ENCODE assay signal across 22 cellular contexts in the genomic region with DNA sequence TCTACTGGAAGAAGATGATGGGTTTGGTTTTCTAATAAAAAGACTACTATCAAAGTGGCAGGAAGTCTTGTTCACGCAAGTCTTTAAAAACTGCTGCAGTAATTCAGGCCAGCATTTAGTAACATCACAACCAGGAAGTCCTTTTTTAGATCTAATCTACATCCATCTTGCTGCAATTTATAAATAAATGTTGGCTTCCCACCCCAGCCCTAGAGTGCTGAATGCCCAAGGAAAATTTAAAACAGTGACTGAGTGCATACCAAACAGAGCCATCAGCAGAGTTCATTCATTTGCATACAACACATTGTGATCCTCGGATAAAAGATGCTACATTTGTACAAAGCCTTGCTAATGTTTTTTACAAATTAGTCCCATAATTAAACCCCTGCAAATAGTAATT.
DNase-seq lines count a peak whose midpoint lies in the region; ATAC-seq, FAIRE-seq and TF ChIP-seq lines count a peak whose summit lies in the region.
"Had no signal": no experiment of that assay in that cellular context is flagged by ENCODE, and none has a peak within 500 bp of the region (broad histone marks: within the 10 kb centered on the region; RNA-seq: fewer than 3 reads in every experiment).

No MANE protein-coding gene starts in this region.

- peak overlapping the region; percentile 61 for H3K27ac ChIP-seq in PC-9
- H3K27ac ChIP-seq in H1 (ENCODE audit: low read depth, low read length) = 0 out of 2 replicates have a peak overlapping the region, but pooled peaks have one; percentile 60
- H3K27ac ChIP-seq: heart right ventricle, RWPE1 had no signal

- H3K9me3 ChIP-seq in PC-9 (ENCODE audit: insufficient read depth, low read depth) (no peaks in the 10 kb centered on the region), H1 (ENCODE audit: insufficient read depth in 2 of 2, low read depth in 1 of 2, low read length in 1 of 2) (no peaks in the 10 kb centered on the region)
- H3K9me3 ChIP-seq: BE2C, heart right ventricle had no signal

- no peaks in the 10 kb centered on the region for H3K36me3 ChIP-seq in PC-9 (ENCODE audit: low read depth)
- no peaks in the 10 kb centered on the region for H3K36me3 ChIP-seq in H1 (ENCODE audit: control insufficient read depth in 2 of 4, insufficient read depth in 4 of 4, low read length in 3 of 4)
- H3K36me3 ChIP-seq: BE2C, heart right ventricle had no signal

- no peak for TF ChIP-seq EP300 in H1 (IDR thresholded peaks at IDR 0.05; ENCODE audit: borderline replicate concordance in 1 of 2, low read depth in 2 of 2, low read length in 2 of 2)

- no peak overlapping the region for H3K14ac ChIP-seq in H1 (ENCODE audit: insufficient read length)

- H4K5ac ChIP-seq in H1 (ENCODE audit: insufficient read length, low read depth, low read length) = peak overlapping the region; percentile 77

- CTCF ChIA-PET in PC-9 (lab: Charles Lee) (interaction anchor here (0.6 kb wide), 3 partner anchors 55 to 334 kb away, joined by 4 to 6 read pairs (median 4); no protein-coding TSS in a partner anchor), H1 (lab: Charles Lee; ENCODE audit: partially characterized antibody) (interaction anchor here (0.9 to 1.6 kb wide), 9 partner anchors 16 to 434 kb away, joined by 3 read pairs; no protein-coding TSS in a partner anchor)

- peaks cover 21% of the 10 kb centered on the region; the same call in 1 of the 2 replicates for H3F3A ChIP-seq in PC-9 (ENCODE audit: insufficient read depth, low read depth)

- no peaks in the 10 kb centered on the region for H3K79me2 ChIP-seq in PC-9 (ENCODE audit: low read depth)
- no peaks in the 10 kb centered on the region for H3K79me2 ChIP-seq in H1 (ENCODE audit: control insufficient read depth in 1 of 2, insufficient read depth in 2 of 2, low read length in 2 of 2)

- DNase-seq in AG20443 (ENCODE audit: low spot score) = peak; percentile 35
- DNase-seq in GM03348 (ENCODE audit: low spot score) = peak; percentile 46
- peak in 1 of 2 experiments; percentile 62 for DNase-seq in PC-9
- no peak for DNase-seq in H1 (ENCODE audit: low read depth in 1 of 2, low spot score in 2 of 2)
- DNase-seq in NCI-H82 treated with DMSO at 0.1 percent for 48 hours (lab: John Stamatoyannopoulos, UW; ENCODE audit: unreplicated experiment) = no peak
- no peak for DNase-seq in islet precursor cell
- no peak for DNase-seq in epidermal melanocyte (ENCODE audit: insufficient read length, low spot score)
- DNase-seq: activated CD4-positive, alpha-beta T cell treated with anti-CD3 and anti-CD28 coated beads, Interleukin-2, amount 50 U/mL, for 1 hour; activated naive CD4-positive, alpha-beta T cell treated with anti-CD3 and anti-CD28 coated beads for 36 hours; BE2C; GDM1; heart right ventricle; NCI-H1092; NCI-H226; right cardiac atrium; stimulated activated CD4-positive, alpha-beta T cell treated with anti-CD3 and anti-CD28 coated beads, Interleukin-4, amount 100 ng/mL, for 1 hour; stimulated activated naive B cell treated with anti-CD40 and anti-IgM and Interleukin-4, amounts not matched to agents 10 μg/mL and 1 μg/mL and 100 μg/mL, for 72 hours; T1000 had no signal

- H4K20me1 ChIP-seq in PC-9 (ENCODE audit: insufficient read depth) = no peaks in the 10 kb centered on the region
- H4K20me1 ChIP-seq in H1 (replicated peaks in 1 of 2; ENCODE audit: control insufficient read depth in 1 of 2, insufficient read depth in 2 of 2, low read length in 2 of 2) = no peaks in the 10 kb centered on the region

- no peak for TF ChIP-seq POLR2A in H1 (IDR thresholded peaks at IDR 0.05; ENCODE audit: control extremely low read depth in 1 of 2, low read depth in 2 of 2, low read length in 2 of 2)

- H2AFZ ChIP-seq in PC-9 = no peak overlapping the region
- no peak overlapping the region for H2AFZ ChIP-seq in H1 (ENCODE audit: low read length)

- no peak overlapping the region for H4K8ac ChIP-seq in H1 (ENCODE audit: extremely low read depth, insufficient read depth, low read length)

- ATAC-seq in HG02571 (IDR thresholded peaks at IDR 0.05; ENCODE audit: unreplicated experiment) = no peak
- ATAC-seq: right cardiac atrium; stimulated activated naive B cell treated with anti-CD40 and anti-IgM and Interleukin-4, amounts not matched to agents 10 μg/mL and 1 μg/mL and 100 μg/mL, for 72 hours had no signal

- WGBS in H1 (ENCODE audit: extremely low coverage in 1 of 2, insufficient coverage in 1 of 2, insufficient read length in 1 of 2, insufficient replicate concordance in 2 of 2, low coverage in 1 of 2, low lambda C conversion rate in 2 of 2, missing lambda C conversion rate in 1 of 2), 2 experiments = 27% methylated on average over 2 of the region's 2 CpGs; no CpG with 5 or more reads in 1 of the 2 experiments

- no peak overlapping the region for H3K4ac ChIP-seq in H1 (replicated peaks; ENCODE audit: insufficient read length, low read depth, low read length)

- H3K23ac ChIP-seq in H1 (ENCODE audit: insufficient read length) = no peak overlapping the region

- H3K27me3 ChIP-seq in PC-9 (ENCODE audit: insufficient read depth, low read depth) = no peaks in the 10 kb centered on the region
- H3K27me3 ChIP-seq in H1 (replicated peaks in 1 of 4; ENCODE audit: control insufficient read depth in 3 of 4, extremely low read depth in 1 of 4, insufficient read depth in 3 of 4, low read length in 3 of 4) = no peaks in the 10 kb centered on the region
- H3K27me3 ChIP-seq: BE2C, heart right ventricle had no signal

- H3K23me2 ChIP-seq in H1 (ENCODE audit: low read depth, low read length) = 0 out of 2 replicates have a peak, but pooled peaks cover 2% of the 10 kb centered on the region

- H3K4me2 ChIP-seq in PC-9 = peak overlapping the region; percentile 58
- peak overlapping the region; percentile 32 to 46 for H3K4me2 ChIP-seq in H1 (ENCODE audit: insufficient read depth in 1 of 2, low read depth in 2 of 2, low read length in 2 of 2)

- TF ChIP-seq RAD21 in H1 (IDR thresholded peaks at IDR 0.05 in 1 of 2, conservative IDR thresholded peaks at IDR 0.05 in 1 of 2; ENCODE audit: low read depth in 2 of 2, low read length in 2 of 2) = no peak

- intact Hi-C loops in PC-9 (cut with micrococcal nuclease; ENCODE audit: unreplicated experiment) = no loop called here

- no peaks in the 10 kb centered on the region for H3K9me2 ChIP-seq in PC-9 (ENCODE audit: insufficient read depth)

- H2BK5ac ChIP-seq in H1 (ENCODE audit: low read depth, low read length) = peak overlapping the region; percentile 69; the same call in 1 of the 2 replicates

- POLR2A ChIA-PET in PC-9 (lab: Charles Lee; ENCODE audit: unreplicated experiment) (interaction anchor here (0.6 kb wide), 1 partner anchor 260 kb away, joined by 3 read pairs; no protein-coding TSS in a partner anchor), H1 (lab: Charles Lee; ENCODE audit: partially characterized antibody) (interaction anchor here (0.7 to 3.0 kb wide), 9 partner anchors 10 to 75 kb away, joined by 3 to 16 read pairs (median 3); partner anchors contain the start of gene PHLDA1)

- peak overlapping the region; percentile 66 for H3K18ac ChIP-seq in H1 (ENCODE audit: extremely low read depth, low read length)

- TF ChIP-seq CTCF in PC-9 (conservative IDR thresholded peaks at IDR 0.05) (no peak), H1 (IDR thresholded peaks at IDR 0.05; ENCODE audit: control extremely low read depth in 1 of 3, insufficient read depth in 1 of 3, low read depth in 1 of 3, low read length in 3 of 3) (no peak)

- no peak overlapping the region for H3K9ac ChIP-seq in H1 (replicated peaks in 1 of 4; ENCODE audit: extremely low read depth in 1 of 4, low read depth in 3 of 4, low read length in 3 of 4)

- FAIRE-seq in H1 (lab: Jason Lieb, UNC) = no peak
- FAIRE-seq: H54, urothelium cell line had no signal

- H2BK12ac ChIP-seq in H1 (ENCODE audit: low read depth, low read length) = no peak overlapping the region

- H4K91ac ChIP-seq in H1 (replicated peaks; ENCODE audit: insufficient read length, low read length) = no peak overlapping the region

- H3K79me1 ChIP-seq in H1 (ENCODE audit: low read depth, low read length) = no peaks in the 10 kb centered on the region

- H2BK20ac ChIP-seq in H1 (ENCODE audit: low read length) = no peak overlapping the region

- H2BK120ac ChIP-seq in H1 (replicated peaks; ENCODE audit: low read depth, low read length) = peak overlapping the region; percentile 8

- H2AK5ac ChIP-seq in H1 (ENCODE audit: low read depth, low read length) = no peak overlapping the region

- peaks cover 51% of the 10 kb centered on the region for H3K4me1 ChIP-seq in PC-9 (replicated peaks; ENCODE audit: insufficient read depth)
- H3K4me1 ChIP-seq in H1 (replicated peaks in 1 of 4; ENCODE audit: control insufficient read depth in 3 of 4, insufficient read depth in 4 of 4, low read length in 3 of 4) = peaks cover 0 to 16% (median 9%) of the 10 kb centered on the region in 4 experiments; a peak in 5 of 7 replicates
- H3K4me1 ChIP-seq: BE2C had no signal

- BruUV-seq in PC-9 (replicated peaks; lab: Mats Ljungman, UMichigan) = no TSS peak

- no peak overlapping the region for H2BK15ac ChIP-seq in H1 (ENCODE audit: low read length)

- H3K4me3 ChIP-seq in PC-9 (no peak overlapping the region), H1 (ENCODE audit: extremely low read depth in 1 of 4, insufficient read depth in 2 of 4, low read depth in 3 of 4, low read length in 4 of 4) (peak overlapping the region in 2 of 4 experiments; percentile 4 to 32; a peak in 2 of 8 replicates)
- H3K4me3 ChIP-seq: heart right ventricle had no signal

- no peak overlapping the region for H3K56ac ChIP-seq in H1 (replicated peaks; ENCODE audit: insufficient read length, low read depth, low read length)

TF ChIP-seq in H1, 55 proteins besides CTCF, POLR2A, EP300 and RAD21 (continues in another document):
- TF ChIP-seq BRCA1 (IDR thresholded peaks at IDR 0.05; ENCODE audit: low read depth, low read length) = no peak
- TF ChIP-seq RXRA (IDR thresholded peaks at IDR 0.05; ENCODE audit: insufficient read depth, low read depth, low read length) = no peak
- TF ChIP-seq SRF (IDR thresholded peaks at IDR 0.05; ENCODE audit: low read depth, low read length) = no peak
- no peak for TF ChIP-seq SP4 (IDR thresholded peaks at IDR 0.05; ENCODE audit: low read length)
- TF ChIP-seq KDM1A (IDR thresholded peaks at IDR 0.05; ENCODE audit: borderline replicate concordance, low read length) = peak; percentile 96
- no peak for TF ChIP-seq CBX8 (IDR thresholded peaks at IDR 0.05; ENCODE audit: borderline replicate concordance, low read depth, low read length)
- no peak for TF ChIP-seq EGR1 (IDR thresholded peaks at IDR 0.05; ENCODE audit: borderline replicate concordance, low read depth, low read length)

Comparison
In these comparisons a context has a peak if more than half of its experiments do, and no peak if none do; other contexts are left out.
1. DNase-seq: peak in AG20443 (single experiment) and GM03348 (single experiment); none in H1 (0 of 2), NCI-H82 treated with DMSO at 0.1 percent for 48 hours (single experiment), islet precursor cell (single experiment) and epidermal melanocyte (single experiment).